ENCODE assay signal across 21 cellular contexts in genomic region chr16:49020436-49020835, GRCh38.
"Had no signal": no experiment of that assay in that cellular context is flagged by ENCODE, and none has a peak within 500 bp of the region (broad histone marks: within the 10 kb centered on the region; RNA-seq: fewer than 3 reads in every experiment).

No MANE protein-coding gene starts in this region.

- H3K27ac Mint-ChIP-seq: stimulated activated naive CD8-positive, alpha-beta T cell treated with anti-CD3 and anti-CD28 coated beads, Interleukin-15, Interleukin-2, amounts not matched to agents 100 ng/mL and 50 ng/mL, for 24 hours had no signal

- H3K36me3 Mint-ChIP-seq: neural progenitor cell, type B pancreatic cell had no signal

- H3K9me3 Mint-ChIP-seq: neural progenitor cell; stimulated activated naive CD8-positive, alpha-beta T cell treated with anti-CD3 and anti-CD28 coated beads, Interleukin-15, Interleukin-2, amounts not matched to agents 100 ng/mL and 50 ng/mL, for 24 hours; type B pancreatic cell had no signal

- H3K4me3 Mint-ChIP-seq: stimulated activated naive CD8-positive, alpha-beta T cell treated with anti-CD3 and anti-CD28 coated beads, Interleukin-15, Interleukin-2, amounts not matched to agents 100 ng/mL and 50 ng/mL, for 24 hours had no signal

- H3K27ac ChIP-seq: foreskin keratinocyte, neural progenitor cell, right atrium auricular region, suprapubic skin, VCaP had no signal

- H3K4me3 ChIP-seq: lung, neural progenitor cell, right atrium auricular region, suprapubic skin had no signal

- H3K9ac ChIP-seq: neural progenitor cell had no signal

- H3K27me3 ChIP-seq: foreskin keratinocyte, neural progenitor cell, right atrium auricular region had no signal

- H3K4me1 ChIP-seq: suprapubic skin had no signal

- DNase-seq: activated CD4-positive, alpha-beta T cell treated with anti-CD3 and anti-CD28 coated beads for 1 hour; activated CD8-positive, alpha-beta memory T cell treated with anti-CD3 and anti-CD28 coated beads for 24 hours; activated CD8-positive, alpha-beta memory T cell treated with anti-CD3 and anti-CD28 coated beads, Interleukin-2, amount 50 U/mL, for 48 hours; activated effector memory CD4-positive, alpha-beta T cell treated with anti-CD3 and anti-CD28 coated beads, Interleukin-2, amount 50 U/mL, for 16 hours; activated naive CD4-positive, alpha-beta T cell treated with anti-CD3 and anti-CD28 coated beads, Interleukin-2, amount 50 U/mL, for 16 hours; activated T-cell treated with anti-CD3 and anti-CD28 coated beads, Interleukin-2, amount 50 U/mL, for 48 hours; aorta; dermis blood vessel endothelial cell; effector memory CD4-positive, alpha-beta T cell; islet precursor cell; midbrain; SW 1271; T-helper 2 cell had no signal

- H3K36me3 ChIP-seq: neural progenitor cell, right atrium auricular region, suprapubic skin had no signal

- ATAC-seq: foreskin keratinocyte had no signal

- H3K9me3 ChIP-seq: right atrium auricular region, suprapubic skin had no signal
